ENCODE assay signal across 31 cellular contexts in genomic region chr5:82657036-82657699, GRCh38.
"Had no signal": no experiment of that assay in that cellular context is flagged by ENCODE, and none has a peak within 500 bp of the region (broad histone marks: within the 10 kb centered on the region; RNA-seq: fewer than 3 reads in every experiment).

No MANE protein-coding gene starts in this region.

- H3K4me1 ChIP-seq: pancreas, prostate gland, uterus had no signal

- DNase-seq: activated CD4-positive, alpha-beta memory T cell treated with anti-CD3 and anti-CD28 coated beads for 36 hours; activated CD4-positive, alpha-beta T cell treated with anti-CD3 and anti-CD28 coated beads, Interleukin-2, amount 10 ng/mL, durations not matched to agents 24 days and 14 days; activated CD4-positive, CD25-positive, alpha-beta regulatory T cell treated with anti-CD3 and anti-CD28 coated beads, Interleukin-2, amount 50 U/mL, for 72 hours; activated CD8-positive, alpha-beta memory T cell treated with anti-CD3 and anti-CD28 coated beads, Interleukin-2, amount 50 U/mL, for 4 hours; activated effector memory CD4-positive, alpha-beta T cell treated with anti-CD3 and anti-CD28 coated beads, Interleukin-2, amount 50 U/mL, for 16 hours; activated naive CD4-positive, alpha-beta T cell treated with anti-CD3 and anti-CD28 coated beads for 36 hours; activated naive CD8-positive, alpha-beta T cell treated with anti-CD3 and anti-CD28 coated beads, Interleukin-2, amount 50 U/mL, for 24 hours; activated T-cell treated with anti-CD3 and anti-CD28 coated beads, Interleukin-2, amount 50 U/mL, for 1 hour; amygdala; dermis blood vessel endothelial cell; effector CD4-positive, alpha-beta T cell; esophagus squamous epithelium; foreskin melanocyte; heart right ventricle; left lung; mucosa of descending colon; nucleus accumbens; pancreas; retina; stimulated activated CD4-positive, alpha-beta T cell treated with anti-CD3 and anti-CD28 coated beads, Interleukin-1b, Interleukin-23, amount 100 ng/mL, for 48 hours; stimulated activated CD4-positive, alpha-beta T cell treated with anti-CD3 and anti-CD28 coated beads, Interleukin-4, amount 100 ng/mL, for 4 hours; stimulated activated CD8-positive, alpha-beta memory T cell treated with anti-CD3 and anti-CD28 coated beads, Interleukin-4, amount 100 ng/mL, for 48 hours; stimulated activated naive CD8-positive, alpha-beta T cell treated with anti-CD3 and anti-CD28 coated beads, Interleukin-15, amount 100 ng/mL, for 72 hours; substantia nigra; T-helper 17 cell; T1000; uterus had no signal

- H3K4me2 ChIP-seq: smooth muscle cell had no signal

- ATAC-seq: activated naive CD8-positive, alpha-beta T cell treated with anti-CD3 and anti-CD28 coated beads, Interleukin-2, amount 50 U/mL, for 24 hours; left lung; mucosa of descending colon; natural killer cell treated with Interleukin-12 subunit alpha and Interleukin-12 subunit beta and Interleukin-15 and Interleukin-18, amount 100 ng/mL, for 72 hours; pancreas; stimulated activated naive CD8-positive, alpha-beta T cell treated with anti-CD3 and anti-CD28 coated beads, Interleukin-15, amount 100 ng/mL, for 72 hours; T-helper 17 cell had no signal

- H3K27ac ChIP-seq: esophagus squamous epithelium, heart right ventricle, left lung, pancreas, prostate gland, uterus had no signal

- H3K27me3 ChIP-seq: esophagus squamous epithelium, heart right ventricle, left lung, pancreas, uterus had no signal

- H3K9me3 ChIP-seq: esophagus squamous epithelium, heart right ventricle, left lung, mucosa of descending colon, pancreas, prostate gland, uterus had no signal

- FAIRE-seq: colon, pancreas had no signal

- H3K36me3 ChIP-seq: esophagus squamous epithelium, heart right ventricle, left lung, pancreas, prostate gland, uterus had no signal

- H3K4me3 ChIP-seq: esophagus squamous epithelium, heart right ventricle, left lung, mucosa of descending colon, pancreas, prostate gland, smooth muscle cell, uterus had no signal
